2 cellular contexts compared by ENCODE assay signal in the genomic region with DNA sequence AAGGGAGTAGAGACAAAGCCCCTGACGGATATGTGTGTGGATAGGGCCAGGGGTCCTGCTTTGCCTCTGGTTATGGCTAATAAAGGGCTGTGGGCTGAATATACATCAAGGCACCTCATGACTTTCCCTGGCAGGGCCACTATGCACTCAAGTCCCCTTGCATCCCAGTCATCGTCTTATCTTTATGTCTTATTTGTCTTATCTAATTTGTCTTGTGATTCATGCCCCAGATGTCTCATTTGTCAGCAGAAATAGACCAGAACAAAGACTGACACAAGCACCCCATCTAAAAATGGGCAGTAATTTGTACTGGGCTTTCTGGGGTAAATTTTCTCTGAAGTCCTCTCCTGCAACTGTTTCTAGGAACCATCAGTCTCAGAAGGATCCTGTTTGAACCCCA.
TF ChIP-seq lines count a peak whose summit lies in the region.

No MANE protein-coding gene starts in this region.

TF ChIP-seq in SK-N-SH treated with all-trans-retinoic acid at 6 μM for 48 hours, 23 proteins besides CTCF, POLR2A, EP300 and RAD21 (continued from another document):
- TF ChIP-seq ZFP30 (CRISPR knock-in tag; IDR thresholded peaks at IDR 0.05) = no peak
- no peak for TF ChIP-seq TCF4 (CRISPR knock-in tag; IDR thresholded peaks at IDR 0.05; ENCODE audit: borderline replicate concordance)
- no peak for TF ChIP-seq RARB (CRISPR knock-in tag; IDR thresholded peaks at IDR 0.05)

TF ChIP-seq in SK-N-SH, 30 proteins besides CTCF, POLR2A, EP300 and RAD21 (continued from another document):
- TF ChIP-seq ELF1 (IDR thresholded peaks at IDR 0.05) (no peak), SMC3 (IDR thresholded peaks at IDR 0.05; ENCODE audit: low read depth, low read length) (no peak), PBX3 (IDR thresholded peaks at IDR 0.05) (no peak), TEAD4 (IDR thresholded peaks at IDR 0.05; ENCODE audit: borderline replicate concordance, insufficient read depth) (no peak), EZH2phosphoT487 (IDR thresholded peaks at IDR 0.05; ENCODE audit: borderline replicate concordance, low read depth) (no peak), RCOR1 (IDR thresholded peaks at IDR 0.05; ENCODE audit: low read length) (no peak), GATA2 (CRISPR knock-in tag; IDR thresholded peaks at IDR 0.05) (no peak)
